Comparison of ENCODE assay signal across 9 cellular contexts in the genomic region with DNA sequence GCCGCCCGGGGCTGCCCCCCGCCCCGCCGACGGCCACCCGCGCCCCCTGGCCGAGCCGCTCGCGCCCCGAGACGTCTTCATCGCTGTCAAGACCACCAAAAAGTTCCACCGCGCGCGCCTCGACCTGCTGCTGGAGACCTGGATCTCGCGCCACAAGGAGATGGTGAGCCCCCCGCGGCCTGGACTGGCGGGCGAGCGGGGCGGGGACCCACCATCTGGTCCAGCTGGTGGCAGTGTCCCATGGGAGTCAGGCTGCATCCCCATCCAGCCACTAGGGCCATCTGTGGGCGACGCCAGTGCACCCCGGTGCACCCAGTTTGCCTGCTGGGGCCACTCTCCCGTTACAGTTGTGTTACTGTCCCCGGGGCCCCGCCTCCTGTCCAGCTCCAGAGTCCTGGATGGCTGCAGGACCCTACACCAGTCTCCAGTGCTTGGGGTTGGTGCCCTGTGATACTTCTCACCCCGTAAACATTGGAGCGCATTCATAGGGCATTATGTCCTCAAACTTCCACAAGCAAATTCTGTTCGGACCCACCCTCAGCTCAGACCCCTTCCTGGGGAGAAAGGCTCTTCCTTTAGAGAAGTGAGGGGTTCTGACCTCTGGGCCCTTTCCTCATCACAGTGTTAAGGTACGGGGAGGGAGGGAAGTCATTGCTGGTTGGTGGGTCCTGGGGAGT. TPM values are rescaled to one million over a fixed set of nuclear protein-coding genes. Genes with fewer than 3 reads are reported as not detected.
DNase-seq lines count a peak whose midpoint lies in the region; ATAC-seq lines count a peak whose summit lies in the region.
"Had no signal": no experiment of that assay in that cellular context is flagged by ENCODE, and none has a peak within 500 bp of the region (broad histone marks: within the 10 kb centered on the region; RNA-seq: fewer than 3 reads in every experiment).

No MANE protein-coding gene starts in this region.

- no peak for ATAC-seq in stimulated activated naive CD8-positive, alpha-beta T cell treated with anti-CD3 and anti-CD28 coated beads, Interleukin-15, Interleukin-2, amounts not matched to agents 100 U/mL and 50 U/mL, for 24 hours

- intact Hi-C loops in activated T-helper 2 cell treated with anti-CD3 and anti-CD28 coated beads, Interferon-gamma antibody, Interleukin-2, Interleukin-4, amounts not matched to agents 10 μg/mL and 5 μg/mL and 100 μg/mL, durations not matched to agents 14 hours and 24 hours and 36 hours (cut with micrococcal nuclease): no loop called here

- peak; percentile 71 for DNase-seq in DMS53 (lab: John Stamatoyannopoulos, UW)
- DNase-seq in DMS53 treated with DMSO at 0.1 percent for 48 hours (lab: John Stamatoyannopoulos, UW; ENCODE audit: unreplicated experiment): no peak
- peak; percentile 29 for DNase-seq in activated T-helper 2 cell treated with anti-CD3 and anti-CD28 coated beads, Interferon-gamma antibody, Interleukin-2, Interleukin-4, amounts not matched to agents 10 μg/mL and 5 μg/mL and 100 μg/mL, durations not matched to agents 14 hours and 24 hours and 36 hours (ENCODE audit: low spot score)
- peak; percentile 47 for DNase-seq in stimulated activated naive CD8-positive, alpha-beta T cell treated with anti-CD3 and anti-CD28 coated beads, Interleukin-15, Interleukin-2, amounts not matched to agents 100 U/mL and 50 U/mL, for 24 hours
- no peak for DNase-seq in NCI-H1436 (lab: John Stamatoyannopoulos, UW)
- DNase-seq in NCI-H774 (lab: John Stamatoyannopoulos, UW): no peak

- H3K27ac Mint-ChIP-seq in IgD-negative memory B cell: peak overlapping the region; percentile 89 to 96 (median 90)
- H3K27ac Mint-ChIP-seq in activated T-helper 2 cell treated with anti-CD3 and anti-CD28 coated beads, Interferon-gamma antibody, Interleukin-2, Interleukin-4, amounts not matched to agents 10 μg/mL and 5 μg/mL and 100 μg/mL, durations not matched to agents 14 hours and 24 hours and 36 hours: peak overlapping the region; percentile 79

- H3K9me3 ChIP-seq in iPS-18c (ENCODE audit: control insufficient read depth, insufficient read depth, low read length): no peaks in the 10 kb centered on the region

- peak overlapping the region; percentile 65 for H3K4me3 ChIP-seq in iPS-18c (ENCODE audit: insufficient read depth, low read depth, low read length)

- H3K4me3 Mint-ChIP-seq in IgD-negative memory B cell: peak overlapping the region; percentile 94 to 99 (median 97)
- peak overlapping the region; percentile 98 for H3K4me3 Mint-ChIP-seq in activated T-helper 2 cell treated with anti-CD3 and anti-CD28 coated beads, Interferon-gamma antibody, Interleukin-2, Interleukin-4, amounts not matched to agents 10 μg/mL and 5 μg/mL and 100 μg/mL, durations not matched to agents 14 hours and 24 hours and 36 hours (ENCODE audit: low read depth)

- H3K9me3 Mint-ChIP-seq in IgD-negative memory B cell: no peaks in the 10 kb centered on the region
- H3K9me3 Mint-ChIP-seq in activated T-helper 2 cell treated with anti-CD3 and anti-CD28 coated beads, Interferon-gamma antibody, Interleukin-2, Interleukin-4, amounts not matched to agents 10 μg/mL and 5 μg/mL and 100 μg/mL, durations not matched to agents 14 hours and 24 hours and 36 hours: no peaks in the 10 kb centered on the region

- no peaks in the 10 kb centered on the region for H3K27me3 Mint-ChIP-seq in IgD-negative memory B cell
- peaks cover 3% of the 10 kb centered on the region for H3K27me3 Mint-ChIP-seq in activated T-helper 2 cell treated with anti-CD3 and anti-CD28 coated beads, Interferon-gamma antibody, Interleukin-2, Interleukin-4, amounts not matched to agents 10 μg/mL and 5 μg/mL and 100 μg/mL, durations not matched to agents 14 hours and 24 hours and 36 hours (ENCODE audit: low read depth)

- peaks cover 12 to 23% (median 16%) of the 10 kb centered on the region in 3 donors for H3K4me1 Mint-ChIP-seq in IgD-negative memory B cell
- H3K4me1 Mint-ChIP-seq in activated T-helper 2 cell treated with anti-CD3 and anti-CD28 coated beads, Interferon-gamma antibody, Interleukin-2, Interleukin-4, amounts not matched to agents 10 μg/mL and 5 μg/mL and 100 μg/mL, durations not matched to agents 14 hours and 24 hours and 36 hours (ENCODE audit: low read depth): peaks cover 27% of the 10 kb centered on the region

- H3K36me3 Mint-ChIP-seq in IgD-negative memory B cell: peaks cover 7% of the 10 kb centered on the region
- H3K36me3 Mint-ChIP-seq in activated T-helper 2 cell treated with anti-CD3 and anti-CD28 coated beads, Interferon-gamma antibody, Interleukin-2, Interleukin-4, amounts not matched to agents 10 μg/mL and 5 μg/mL and 100 μg/mL, durations not matched to agents 14 hours and 24 hours and 36 hours (ENCODE audit: low read depth): peaks cover 6% of the 10 kb centered on the region

RNA-seq across cellular contexts. Expression of a gene that starts 0.7 kb away (rescaled TPM):
- polyA plus RNA-seq in IgD-negative memory B cell: 1.7 TPM
- total RNA-seq in activated T-helper 2 cell treated with anti-CD3 and anti-CD28 coated beads, Interferon-gamma antibody, Interleukin-2, Interleukin-4, amounts not matched to agents 10 μg/mL and 5 μg/mL and 100 μg/mL, durations not matched to agents 14 hours and 24 hours and 36 hours: 41.0 and 45.6 TPM in 2 replicates

RNA-seq across cellular contexts. Expression of a gene that starts 35.1 kb away (rescaled TPM):
- 39.4 TPM for polyA plus RNA-seq in IgD-negative memory B cell
- 39.9 and 41.9 TPM in 2 replicates for total RNA-seq in activated T-helper 2 cell treated with anti-CD3 and anti-CD28 coated beads, Interferon-gamma antibody, Interleukin-2, Interleukin-4, amounts not matched to agents 10 μg/mL and 5 μg/mL and 100 μg/mL, durations not matched to agents 14 hours and 24 hours and 36 hours

RNA-seq across cellular contexts. Expression of a gene that starts 38.5 kb away (rescaled TPM):
- 2.3 TPM for polyA plus RNA-seq in IgD-negative memory B cell
- 9.4 and 12.3 TPM in 2 replicates for total RNA-seq in activated T-helper 2 cell treated with anti-CD3 and anti-CD28 coated beads, Interferon-gamma antibody, Interleukin-2, Interleukin-4, amounts not matched to agents 10 μg/mL and 5 μg/mL and 100 μg/mL, durations not matched to agents 14 hours and 24 hours and 36 hours

RNA-seq across cellular contexts. Expression of a gene that starts 44.1 kb away (rescaled TPM):
- not detected for polyA plus RNA-seq in IgD-negative memory B cell
- not detected in 2 replicates for total RNA-seq in activated T-helper 2 cell treated with anti-CD3 and anti-CD28 coated beads, Interferon-gamma antibody, Interleukin-2, Interleukin-4, amounts not matched to agents 10 μg/mL and 5 μg/mL and 100 μg/mL, durations not matched to agents 14 hours and 24 hours and 36 hours
- total RNA-seq: activated CD8-positive, alpha-beta memory T cell treated with anti-CD3 and anti-CD28 coated beads for 36 hours had no signal

Comparison
In these comparisons a context has a peak if more than half of its experiments do, and no peak if none do; other contexts are left out.
1. DNase-seq: peak in DMS53 (single experiment), activated T-helper 2 cell treated with anti-CD3 and anti-CD28 coated beads, Interferon-gamma antibody, Interleukin-2, Interleukin-4, amounts not matched to agents 10 μg/mL and 5 μg/mL and 100 μg/mL, durations not matched to agents 14 hours and 24 hours and 36 hours (single experiment) and stimulated activated naive CD8-positive, alpha-beta T cell treated with anti-CD3 and anti-CD28 coated beads, Interleukin-15, Interleukin-2, amounts not matched to agents 100 U/mL and 50 U/mL, for 24 hours (single experiment); none in DMS53 treated with DMSO at 0.1 percent for 48 hours (single experiment), NCI-H1436 (single experiment) and NCI-H774 (single experiment).